Comparison of ENCODE assay signal across 12 cellular contexts in the genomic region with DNA sequence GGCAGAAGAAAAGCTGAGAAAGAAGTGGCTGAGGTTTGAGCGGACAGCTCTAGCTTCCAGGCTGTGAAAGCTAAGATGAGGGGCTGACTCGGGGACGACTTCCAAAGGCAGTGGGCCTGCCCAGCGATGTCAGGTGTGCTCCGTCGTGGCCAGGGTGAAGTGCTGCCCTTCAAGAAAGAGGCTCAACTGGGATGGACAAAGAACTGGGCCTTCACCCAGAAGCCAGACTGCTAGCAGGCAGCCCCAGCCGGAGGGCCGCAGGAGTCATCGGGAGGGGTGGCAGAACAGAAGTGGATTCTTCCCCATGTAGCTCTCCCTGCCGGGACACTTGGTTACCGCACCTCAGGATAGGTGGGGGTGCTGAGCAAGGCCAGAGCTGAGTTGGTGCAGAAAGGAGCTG.
"Had no signal": no experiment of that assay in that cellular context is flagged by ENCODE, and none has a peak within 500 bp of the region (broad histone marks: within the 10 kb centered on the region; RNA-seq: fewer than 3 reads in every experiment).

No MANE protein-coding gene starts in this region.

- H3K9me3 ChIP-seq: lower lobe of right lung, tibial artery had no signal

- DNase-seq: activated CD4-positive, alpha-beta T cell treated with anti-CD3 and anti-CD28 coated beads, Interleukin-2, amount 10 ng/mL, durations not matched to agents 7 days and 5 days; activated naive CD8-positive, alpha-beta T cell treated with anti-CD3 and anti-CD28 coated beads, Interleukin-2, amount 10 ng/mL, durations not matched to agents 7 days and 5 days; glutamatergic neuron; naive thymus-derived CD4-positive, alpha-beta T cell; stimulated activated CD4-positive, alpha-beta T cell treated with anti-CD3 and anti-CD28 coated beads, Interleukin-4, amount 100 ng/mL, for 24 hours; stimulated activated naive CD4-positive, alpha-beta T cell; SW 1271; tibial artery had no signal

- H3K4me1 ChIP-seq: lower lobe of right lung, tibial artery had no signal

- H3K4me3 ChIP-seq: lower lobe of right lung, skin epidermis, tibial artery had no signal

- H3K27ac ChIP-seq: brain microvascular endothelial cell, lower lobe of right lung, skin epidermis, tibial artery had no signal

- ATAC-seq: lower lobe of right lung; naive thymus-derived CD4-positive, alpha-beta T cell had no signal

- FAIRE-seq: urothelium cell line had no signal

- H3K36me3 ChIP-seq: brain microvascular endothelial cell, lower lobe of right lung, tibial artery had no signal
